Comparison of ENCODE assay signal across 1 cellular context in genomic region chr20:63707558-63708300, GRCh38.
TF ChIP-seq lines count a peak whose summit lies in the region.

TSS of gene ARFRP1 (minus strand) at chr20:63707976. CDS start at chr20:63707091, 885 bp downstream.
TSS of gene ZGPAT (plus strand) at chr20:63708039. CDS start at chr20:63708581, 542 bp downstream.

TF ChIP-seq in HepG2, 621 proteins besides CTCF, POLR2A, EP300 and RAD21 (continued from another document and continues in another):
- TF ChIP-seq ZNF704 (CRISPR knock-in tag; IDR thresholded peaks at IDR 0.05; ENCODE audit: borderline replicate concordance) (peak; percentile 99), ZSCAN12 (CRISPR knock-in tag; IDR thresholded peaks at IDR 0.05) (peak; percentile 68; the same call in 1 of the 2 replicates), PHF21A (CRISPR knock-in tag; IDR thresholded peaks at IDR 0.05) (peak; percentile 95), SMAD3 (CRISPR knock-in tag; IDR thresholded peaks at IDR 0.05) (no peak; the same call in 1 of the 2 replicates), ZNF776 (CRISPR knock-in tag; IDR thresholded peaks at IDR 0.05) (peak; percentile 80; the same call in 1 of the 2 replicates), HIVEP1 (CRISPR knock-in tag; IDR thresholded peaks at IDR 0.05) (no peak; the same call in 1 of the 2 replicates), ZNF720 (CRISPR knock-in tag; IDR thresholded peaks at IDR 0.05) (peak; percentile 96; the same call in 1 of the 2 replicates), ZNF710 (CRISPR knock-in tag; IDR thresholded peaks at IDR 0.05; ENCODE audit: borderline replicate concordance) (peak; percentile 69), JUNB (CRISPR knock-in tag; IDR thresholded peaks at IDR 0.05; ENCODE audit: borderline replicate concordance) (no peak), ZNF569 (CRISPR knock-in tag; IDR thresholded peaks at IDR 0.05; ENCODE audit: borderline replicate concordance) (no peak), ARNTL (CRISPR knock-in tag; IDR thresholded peaks at IDR 0.05) (peak; percentile 73), KMT2B (CRISPR knock-in tag; IDR thresholded peaks at IDR 0.05) (peak; percentile 88), GTF3A (CRISPR knock-in tag; conservative IDR thresholded peaks at IDR 0.05) (no peak; the same call in 1 of the 2 replicates), PAXIP1 (CRISPR knock-in tag; conservative IDR thresholded peaks at IDR 0.05) (peak; percentile 68), ZBED4 (CRISPR knock-in tag; IDR thresholded peaks at IDR 0.05; ENCODE audit: borderline replicate concordance) (peak; percentile 84; the same call in 1 of the 2 replicates), ZBTB10 (CRISPR knock-in tag; IDR thresholded peaks at IDR 0.05; ENCODE audit: borderline replicate concordance) (peak; percentile 83), SMARCC2 (IDR thresholded peaks at IDR 0.05) (no peak), KLF15 (CRISPR knock-in tag; IDR thresholded peaks at IDR 0.05; ENCODE audit: borderline replicate concordance) (peak; percentile 60; the same call in 1 of the 2 replicates), ZNF83 (CRISPR knock-in tag; IDR thresholded peaks at IDR 0.05; ENCODE audit: borderline replicate concordance) (peak; percentile 97; the same call in 1 of the 2 replicates), ZC3H4 (CRISPR knock-in tag; IDR thresholded peaks at IDR 0.05; ENCODE audit: borderline replicate concordance) (peak; percentile 85; the same call in 1 of the 2 replicates), ARID2 (CRISPR knock-in tag; IDR thresholded peaks at IDR 0.05; ENCODE audit: borderline replicate concordance) (peak; percentile 97), ZNF20 (CRISPR knock-in tag; IDR thresholded peaks at IDR 0.05) (no peak), PRPF4 (IDR thresholded peaks at IDR 0.05; ENCODE audit: low read depth, low read length, poor library complexity, severe bottlenecking) (no peak), CBX2 (IDR thresholded peaks at IDR 0.05; ENCODE audit: low read depth, low read length) (no peak), CBX2 (CRISPR knock-in tag; IDR thresholded peaks at IDR 0.05; ENCODE audit: low read depth) (no peak), ZNF615 (CRISPR knock-in tag; IDR thresholded peaks at IDR 0.05; ENCODE audit: borderline replicate concordance) (no peak), ZNF883 (CRISPR knock-in tag; IDR thresholded peaks at IDR 0.05; ENCODE audit: not compliant biosample characterization) (peak; percentile 94), ZNF674 (CRISPR knock-in tag; IDR thresholded peaks at IDR 0.05; ENCODE audit: low read depth) (peak; percentile 74; the same call in 1 of the 2 replicates), NFKB2 (CRISPR knock-in tag; IDR thresholded peaks at IDR 0.05; ENCODE audit: borderline replicate concordance) (peak; percentile 92), ZNF839 (CRISPR knock-in tag; IDR thresholded peaks at IDR 0.05; ENCODE audit: borderline replicate concordance) (no peak; the same call in 1 of the 2 replicates), GABPB1 (CRISPR knock-in tag; IDR thresholded peaks at IDR 0.05) (peak; percentile 94), THAP9 (CRISPR knock-in tag; IDR thresholded peaks at IDR 0.05; ENCODE audit: borderline replicate concordance) (peak; percentile 60; the same call in 1 of the 2 replicates), THAP11 (CRISPR knock-in tag; IDR thresholded peaks at IDR 0.05) (peak; percentile 98), POGK (CRISPR knock-in tag; conservative IDR thresholded peaks at IDR 0.05) (peak; percentile 99), ZNF773 (CRISPR knock-in tag; IDR thresholded peaks at IDR 0.05; ENCODE audit: borderline replicate concordance) (peak; percentile 98), DR1 (CRISPR knock-in tag; IDR thresholded peaks at IDR 0.05) (peak; percentile 91; the same call in 1 of the 2 replicates), ZNF878 (CRISPR knock-in tag; IDR thresholded peaks at IDR 0.05) (no peak), NFKBIZ (CRISPR knock-in tag; IDR thresholded peaks at IDR 0.05) (peak; percentile 91), ZC3H13 (CRISPR knock-in tag; IDR thresholded peaks at IDR 0.05) (peak; percentile 91; the same call in 1 of the 2 replicates), TMF1 (CRISPR knock-in tag; IDR thresholded peaks at IDR 0.05; ENCODE audit: low read depth) (peak; percentile 98), PHF5A (CRISPR knock-in tag; IDR thresholded peaks at IDR 0.05; ENCODE audit: low read depth, unreplicated experiment) (peak; percentile 59), HDAC6 (IDR thresholded peaks at IDR 0.05; ENCODE audit: low read depth, low read length) (no peak), TRAFD1 (CRISPR knock-in tag; IDR thresholded peaks at IDR 0.05; ENCODE audit: borderline replicate concordance) (no peak)
